ENCODE assay signal across 19 cellular contexts in genomic region chr3:52137311-52137710, GRCh38.
"Had no signal": no experiment of that assay in that cellular context is flagged by ENCODE, and none has a peak within 500 bp of the region (broad histone marks: within the 10 kb centered on the region; RNA-seq: fewer than 3 reads in every experiment).

No MANE protein-coding gene starts in this region.

- H3K4me1 Mint-ChIP-seq: activated CD4-positive, alpha-beta T cell treated with anti-CD3 and anti-CD28 coated beads for 36 hours; activated naive CD8-positive, alpha-beta T cell treated with anti-CD3 and anti-CD28 coated beads for 36 hours; WTC11 had no signal

- ATAC-seq: activated CD4-positive, alpha-beta T cell treated with anti-CD3 and anti-CD28 coated beads for 36 hours; natural killer cell; WTC11 had no signal

- H3K36me3 Mint-ChIP-seq: natural killer cell had no signal

- H3K9me3 ChIP-seq: stomach, testis had no signal

- H3K36me3 ChIP-seq: cardiac muscle cell had no signal

- H3K27ac Mint-ChIP-seq: activated CD4-positive, alpha-beta T cell treated with anti-CD3 and anti-CD28 coated beads for 36 hours; activated naive CD8-positive, alpha-beta T cell treated with anti-CD3 and anti-CD28 coated beads for 36 hours; activated T-helper 1 cell treated with anti-CD3 and anti-CD28 coated beads, Interleukin-12 subunit alpha, Interleukin-12 subunit beta, Interleukin-2, Interleukin-4 antibody, amounts not matched to agents 30 ng/mL and 10 ng/mL and 1 ng/mL, durations not matched to agents 14 hours and 24 hours and 36 hours; natural killer cell; progenitor cell of endocrine pancreas; T-helper 2 cell treated with Interferon-gamma antibody and Interleukin-4, amounts not matched to agents 5 μg/mL and 100 μg/mL, for 36 hours; WTC11 had no signal

- H3K4me1 ChIP-seq: testis had no signal

- H3K4me3 Mint-ChIP-seq: activated CD4-positive, alpha-beta T cell treated with anti-CD3 and anti-CD28 coated beads for 36 hours; activated naive CD8-positive, alpha-beta T cell treated with anti-CD3 and anti-CD28 coated beads for 36 hours; activated T-helper 1 cell treated with anti-CD3 and anti-CD28 coated beads, Interleukin-12 subunit alpha, Interleukin-12 subunit beta, Interleukin-2, Interleukin-4 antibody, amounts not matched to agents 30 ng/mL and 10 ng/mL and 1 ng/mL, durations not matched to agents 14 hours and 24 hours and 36 hours; natural killer cell; T-helper 2 cell treated with Interferon-gamma antibody and Interleukin-4, amounts not matched to agents 5 μg/mL and 100 μg/mL, for 36 hours; WTC11 had no signal

- H3K27me3 ChIP-seq: cardiac muscle cell, stomach, testis had no signal

- H3K4me3 ChIP-seq: cardiac muscle cell, SK-N-MC, stomach, testis had no signal

- DNase-seq: activated CD4-positive, alpha-beta T cell treated with anti-CD3 and anti-CD28 coated beads for 36 hours; activated CD4-positive, alpha-beta T cell treated with anti-CD3 and anti-CD28 coated beads, Interleukin-2, amount 50 U/mL, for 48 hours; activated gamma-delta T cell treated with Interleukin-2 at 50 U/mL for 16 hours; activated naive CD8-positive, alpha-beta T cell treated with anti-CD3 and anti-CD28 coated beads for 36 hours; activated T-cell treated with anti-CD3 and anti-CD28 coated beads for 4 hours; amniotic stem cell; effector memory CD4-positive, alpha-beta T cell; natural killer cell; small intestine; stimulated activated CD4-positive, alpha-beta T cell treated with anti-CD3 and anti-CD28 coated beads, Interleukin-15, amount 100 ng/mL, for 24 hours; stimulated activated CD4-positive, alpha-beta T cell treated with anti-CD3 and anti-CD28 coated beads, Interleukin-2, amount 100 ng/mL, for 48 hours; testis had no signal

- H3K27ac ChIP-seq: cardiac muscle cell, SK-N-MC, testis had no signal

- H3K27me3 Mint-ChIP-seq: activated CD4-positive, alpha-beta T cell treated with anti-CD3 and anti-CD28 coated beads for 36 hours; activated naive CD8-positive, alpha-beta T cell treated with anti-CD3 and anti-CD28 coated beads for 36 hours; progenitor cell of endocrine pancreas had no signal
